35 cellular contexts compared by ENCODE assay signal in genomic region chr19:16880884-16881554, GRCh38. TPM values are rescaled to one million over a fixed set of nuclear protein-coding genes. Genes with fewer than 3 reads are reported as not detected.
"Had no signal": no experiment of that assay in that cellular context is flagged by ENCODE, and none has a peak within 500 bp of the region (broad histone marks: within the 10 kb centered on the region; RNA-seq: fewer than 3 reads in every experiment).

No MANE protein-coding gene starts in this region.

- DNase-seq: activated B cell treated with CpG ODN at 0.5 μM for 24 hours; activated CD4-positive, alpha-beta memory T cell treated with anti-CD3 and anti-CD28 coated beads for 36 hours; activated CD4-positive, alpha-beta T cell treated with anti-CD3 and anti-CD28 coated beads for 4 hours; activated CD4-positive, alpha-beta T cell treated with anti-CD3 and anti-CD28 coated beads, Interleukin-2, amount 50 U/mL, for 1 hour; activated CD4-positive, CD25-positive, alpha-beta regulatory T cell treated with anti-CD3 and anti-CD28 coated beads, Interleukin-2, amount 50 U/mL, for 72 hours; activated CD8-positive, alpha-beta memory T cell treated with anti-CD3 and anti-CD28 coated beads, Interleukin-2, amount 50 U/mL, for 4 hours; activated gamma-delta T cell treated with Interleukin-2 at 50 U/mL for 16 hours; activated naive CD4-positive, alpha-beta T cell treated with anti-CD3 and anti-CD28 coated beads for 36 hours; activated T-cell treated with anti-CD3 and anti-CD28 coated beads for 4 hours; activated T-cell treated with anti-CD3 and anti-CD28 coated beads, Interleukin-2, amount 50 U/mL, for 4 hours; anterior cingulate cortex; Kasumi-1; KG1; MM.1S; MV-4-11; NCI-H1092; NCI-H1417 treated with DMSO at 0.1 percent for 48 hours; NCI-H1694; NCI-H1930; NCI-H2081 treated with DMSO at 0.1 percent for 48 hours; NCI-H345; NCI-H524 treated with DMSO at 0.1 percent for 48 hours; PC-3; Peyer's patch; RPMI8226; SW 1271; T-helper 1 cell; T-helper 2 cell; T-helper 9 cell had no signal

- ATAC-seq: activated naive CD4-positive, alpha-beta T cell treated with anti-CD3 and anti-CD28 coated beads, Interleukin-2, amount 50 U/mL, for 72 hours; activated T-cell treated with anti-CD3 and anti-CD28 coated beads, Interleukin-2, amount 50 U/mL, for 4 hours; PC-3 had no signal

- H3K4me3 Mint-ChIP-seq: activated B cell treated with CpG ODN at 0.5 μM for 24 hours; activated CD4-positive, alpha-beta memory T cell treated with anti-CD3 and anti-CD28 coated beads for 36 hours; activated naive CD4-positive, alpha-beta T cell treated with anti-CD3 and anti-CD28 coated beads for 36 hours; activated T-cell treated with anti-CD3 and anti-CD28 coated beads, Interleukin-2, amount 50 U/mL, for 4 hours; activated T-helper 1 cell treated with anti-CD3 and anti-CD28 coated beads, Interleukin-12 subunit alpha, Interleukin-12 subunit beta, Interleukin-2, Interleukin-4 antibody, amounts not matched to agents 30 ng/mL and 10 ng/mL and 1 ng/mL, durations not matched to agents 14 hours and 24 hours and 36 hours; brain; central memory CD8-positive, alpha-beta T cell had no signal

- H3K4me3 ChIP-seq: Peyer's patch had no signal

- H3K27ac ChIP-seq: Peyer's patch, VCaP had no signal

- H3K27ac Mint-ChIP-seq: activated B cell treated with CpG ODN at 0.5 μM for 24 hours; activated CD4-positive, alpha-beta memory T cell treated with anti-CD3 and anti-CD28 coated beads for 36 hours; activated naive CD4-positive, alpha-beta T cell treated with anti-CD3 and anti-CD28 coated beads for 36 hours; activated T-helper 1 cell treated with anti-CD3 and anti-CD28 coated beads, Interleukin-12 subunit alpha, Interleukin-12 subunit beta, Interleukin-2, Interleukin-4 antibody, amounts not matched to agents 30 ng/mL and 10 ng/mL and 1 ng/mL, durations not matched to agents 14 hours and 24 hours and 36 hours had no signal

- H3K4me1 Mint-ChIP-seq: activated B cell treated with CpG ODN at 0.5 μM for 24 hours, brain had no signal

- H3K27me3 Mint-ChIP-seq: activated B cell treated with CpG ODN at 0.5 μM for 24 hours; activated CD4-positive, alpha-beta memory T cell treated with anti-CD3 and anti-CD28 coated beads for 36 hours; brain; central memory CD8-positive, alpha-beta T cell had no signal

- H3K27me3 ChIP-seq: Peyer's patch had no signal

RNA-seq across cellular contexts. Expression of gene F2RL3, which starts 7.8 kb away (rescaled TPM):
- total RNA-seq: activated CD4-positive, alpha-beta memory T cell treated with anti-CD3 and anti-CD28 coated beads for 36 hours; activated naive CD4-positive, alpha-beta T cell treated with anti-CD3 and anti-CD28 coated beads for 36 hours; activated naive CD4-positive, alpha-beta T cell treated with anti-CD3 and anti-CD28 coated beads, Interleukin-2, amount 50 U/mL, for 72 hours; activated T-helper 1 cell treated with anti-CD3 and anti-CD28 coated beads, Interleukin-12 subunit alpha, Interleukin-12 subunit beta, Interleukin-2, Interleukin-4 antibody, amounts not matched to agents 30 ng/mL and 10 ng/mL and 1 ng/mL, durations not matched to agents 14 hours and 24 hours and 36 hours; NCI-H460 had no signal
